In the genomic region with DNA sequence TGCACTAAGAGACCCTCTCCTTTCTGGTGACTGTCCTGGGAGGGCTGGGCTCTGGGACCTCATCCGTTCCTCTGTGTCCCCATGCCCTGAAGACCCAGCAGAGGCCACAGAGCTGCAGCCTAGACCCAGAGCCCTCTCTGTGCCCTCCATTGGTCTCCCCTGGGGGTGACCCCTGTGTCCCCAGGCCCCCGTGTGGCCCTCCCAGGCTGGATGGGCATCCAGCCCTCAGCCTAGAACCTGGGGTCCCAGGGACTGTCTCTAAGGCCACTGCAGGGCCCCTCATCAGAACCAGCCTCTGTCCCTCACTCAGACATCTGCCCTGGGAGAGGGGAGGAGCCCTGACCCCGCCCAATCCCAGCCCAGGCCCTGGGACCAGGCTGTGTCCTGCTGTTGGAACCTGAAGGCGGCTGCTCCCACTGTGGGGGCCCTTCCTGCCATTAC, we compare ENCODE assay signal across 22 cellular contexts. TPM values are rescaled to one million over a fixed set of nuclear protein-coding genes. Genes with fewer than 3 reads are reported as not detected.
"Had no signal": no experiment of that assay in that cellular context is flagged by ENCODE, and none has a peak within 500 bp of the region (broad histone marks: within the 10 kb centered on the region; RNA-seq: fewer than 3 reads in every experiment).

No MANE protein-coding gene starts in this region.

- H3K4me1 ChIP-seq: breast epithelium, neural progenitor cell, pancreas, sigmoid colon, transverse colon had no signal

- H3K27ac ChIP-seq: breast epithelium, neural progenitor cell, pancreas, sigmoid colon, transverse colon had no signal

- H3K4me2 ChIP-seq: neural progenitor cell had no signal

- H2AFZ ChIP-seq: neural progenitor cell had no signal

- H3K36me3 ChIP-seq: breast epithelium, neural progenitor cell, pancreas, sigmoid colon, transverse colon had no signal

- H3K9ac ChIP-seq: neural progenitor cell had no signal

- H3K27me3 ChIP-seq: breast epithelium, neural progenitor cell, pancreas, sigmoid colon, transverse colon had no signal

- H3K9me3 ChIP-seq: breast epithelium, pancreas, sigmoid colon, transverse colon had no signal

- ATAC-seq: activated CD8-positive, alpha-beta T cell treated with anti-CD3 and anti-CD28 coated beads, Interleukin-2, amount 10 ng/mL, durations not matched to agents 7 days and 5 days; activated T-cell treated with anti-CD3 and anti-CD28 coated beads, Interleukin-2, amount 50 U/mL, for 72 hours; effector memory CD8-positive, alpha-beta T cell; left cardiac atrium; pancreas; T-helper 17 cell had no signal

- H3K4me3 ChIP-seq: breast epithelium, lung, neural progenitor cell, pancreas, sigmoid colon, transverse colon had no signal

- DNase-seq: activated CD4-positive, alpha-beta T cell treated with anti-CD3 and anti-CD28 coated beads for 4 hours; activated CD8-positive, alpha-beta memory T cell treated with anti-CD3 and anti-CD28 coated beads, Interleukin-2, amount 50 U/mL, for 4 hours; activated CD8-positive, alpha-beta T cell treated with anti-CD3 and anti-CD28 coated beads, Interleukin-2, amount 10 ng/mL, durations not matched to agents 7 days and 5 days; activated T-cell treated with anti-CD3 and anti-CD28 coated beads, Interleukin-2, amount 50 U/mL, for 72 hours; anterior cingulate cortex; cerebellar nuclear complex; dermis blood vessel endothelial cell; effector memory CD8-positive, alpha-beta T cell; head of caudate nucleus; left cardiac atrium; midbrain; sigmoid colon; stimulated activated CD4-positive, alpha-beta T cell treated with anti-CD3 and anti-CD28 coated beads, Interleukin-1b, Interleukin-23, amount 100 ng/mL, for 48 hours; substantia nigra; T-helper 17 cell; transverse colon had no signal

RNA-seq across cellular contexts. Expression of a gene that starts 5.7 kb away (rescaled TPM):
- total RNA-seq: activated CD8-positive, alpha-beta T cell treated with anti-CD3 and anti-CD28 coated beads, Interleukin-2, amount 10 ng/mL, durations not matched to agents 7 days and 5 days; activated T-cell treated with anti-CD3 and anti-CD28 coated beads, Interleukin-2, amount 50 U/mL, for 72 hours; breast epithelium; dermis blood vessel endothelial cell; epithelial cell of proximal tubule; frontal cortex; left cardiac atrium; pancreas; sigmoid colon; T-helper 17 cell; transverse colon had no signal
- polyA plus RNA-seq: sigmoid colon had no signal

RNA-seq across cellular contexts. Expression of a gene that starts 57.7 kb away (rescaled TPM):
- total RNA-seq: epithelial cell of proximal tubule, left cardiac atrium had no signal
